Comparison of ENCODE assay signal across 1 cellular context in genomic region chr16:67226804-67227566, GRCh38.
TF ChIP-seq lines count a peak whose summit lies in the region.

TSS of gene TMEM208 (plus strand) at chr16:67227130. CDS start at chr16:67227219, 89 bp downstream.

TF ChIP-seq in A549, 52 proteins besides CTCF, POLR2A, EP300 and RAD21 (continued from another document):
- peak; percentile 20; the same call in 1 of the 2 replicates for TF ChIP-seq REST (IDR thresholded peaks at IDR 0.05)
